In genomic region chr5:74490814-74491213, GRCh38 we compare ENCODE assay signal across 8 cellular contexts.
DNase-seq lines count a peak whose midpoint lies in the region; ATAC-seq lines count a peak whose summit lies in the region.

No MANE protein-coding gene starts in this region.

- H3K36me3 Mint-ChIP-seq in T-cell, result no peaks in the 10 kb centered on the region

- ATAC-seq in GM18511 (IDR thresholded peaks at IDR 0.05; ENCODE audit: unreplicated experiment) (peak; percentile 99), GM21528 (IDR thresholded peaks at IDR 0.05; ENCODE audit: low FRiP score, unreplicated experiment) (peak; percentile 97), HG03280 (IDR thresholded peaks at IDR 0.05; ENCODE audit: unreplicated experiment) (peak; percentile 93), esophagus mucosa (peak; percentile 76), T-cell (replicated peaks in 1 of 4) (no peak)

- POLR2A ChIA-PET in T-cell (lab: Charles Lee), result no interaction called here

- DNase-seq in T-cell, result no peak
- DNase-seq in SKM-1 treated with dmso at 0.1 percent for 144 hours (lab: John Stamatoyannopoulos, UW; ENCODE audit: unreplicated experiment), result no peak
- DNase-seq in activated CD4-positive, alpha-beta T cell treated with anti-CD3 and anti-CD28 coated beads, Interleukin-2, amount 50 U/mL, for 48 hours, result no peak
- DNase-seq in dermis blood vessel endothelial cell, result no peak

- peaks cover 0 to 10% of the 10 kb centered on the region in 2 donors for H3K27me3 Mint-ChIP-seq in T-cell

- H3K4me3 Mint-ChIP-seq in T-cell, result no peak overlapping the region

- peaks cover 0 to 8% (median 0%) of the 10 kb centered on the region in 3 donors for H3K4me1 Mint-ChIP-seq in T-cell

- H3K27ac Mint-ChIP-seq in T-cell, result no peak overlapping the region

- H3K9me3 Mint-ChIP-seq in T-cell, result no peaks in the 10 kb centered on the region

- CTCF ChIA-PET in T-cell (lab: Charles Lee), result no interaction called here

Comparison
In these comparisons a context has a peak if more than half of its experiments do, and no peak if none do; other contexts are left out.
1. ATAC-seq: peak in GM18511 (single experiment), GM21528 (single experiment), HG03280 (single experiment) and esophagus mucosa (single experiment); none in T-cell (0 of 4).